1 cellular context compared by ENCODE assay signal in genomic region chr1:161045749-161046573, GRCh38.
A peak's percentile ranks its signal among the peaks of the same experiment; 100 is the strongest.
TF ChIP-seq lines count a peak whose summit lies in the region.

Gene USF1 (minus strand): TSS chr1:161045977. CDS start chr1:161043275, 2,702 bp downstream.

TF ChIP-seq in HepG2, 621 proteins besides CTCF, POLR2A, EP300 and RAD21 (continued from another document and continues in another):
- TF ChIP-seq ZMYM2 (CRISPR knock-in tag; IDR thresholded peaks at IDR 0.05), result 0 out of 2 replicates have a peak, but pooled peaks have one; percentile 22
- TF ChIP-seq, protein P1, sequence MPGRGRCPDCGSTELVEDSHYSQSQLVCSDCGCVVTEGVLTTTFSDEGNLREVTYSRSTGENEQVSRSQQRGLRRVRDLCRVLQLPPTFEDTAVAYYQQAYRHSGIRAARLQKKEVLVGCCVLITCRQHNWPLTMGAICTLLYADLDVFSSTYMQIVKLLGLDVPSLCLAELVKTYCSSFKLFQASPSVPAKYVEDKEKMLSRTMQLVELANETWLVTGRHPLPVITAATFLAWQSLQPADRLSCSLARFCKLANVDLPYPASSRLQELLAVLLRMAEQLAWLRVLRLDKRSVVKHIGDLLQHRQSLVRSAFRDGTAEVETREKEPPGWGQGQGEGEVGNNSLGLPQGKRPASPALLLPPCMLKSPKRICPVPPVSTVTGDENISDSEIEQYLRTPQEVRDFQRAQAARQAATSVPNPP (CRISPR knock-in tag; IDR thresholded peaks at IDR 0.05), result no peak
- TF ChIP-seq ZBTB25 (CRISPR knock-in tag; IDR thresholded peaks at IDR 0.05), result peak; percentile 71; the same call in 1 of the 2 replicates
- TF ChIP-seq KDM6A (CRISPR knock-in tag; IDR thresholded peaks at IDR 0.05; ENCODE audit: low read depth), result no peak
- TF ChIP-seq ZNF329 (CRISPR knock-in tag; IDR thresholded peaks at IDR 0.05; ENCODE audit: low read depth), result peak; percentile 49; the same call in 1 of the 2 replicates
- TF ChIP-seq POLR2AphosphoS2 (IDR thresholded peaks at IDR 0.05; ENCODE audit: low read depth, low read length), result 0 out of 2 replicates have a peak, but pooled peaks have one; percentile 46
- TF ChIP-seq ZC3H4 (CRISPR knock-in tag; IDR thresholded peaks at IDR 0.05; ENCODE audit: borderline replicate concordance), result no peak
- TF ChIP-seq ISL2 (CRISPR knock-in tag; IDR thresholded peaks at IDR 0.05), result no peak
- TF ChIP-seq FOXJ3 (CRISPR knock-in tag; IDR thresholded peaks at IDR 0.05; ENCODE audit: borderline replicate concordance), result no peak
- no peak for TF ChIP-seq IRX3 (CRISPR knock-in tag; IDR thresholded peaks at IDR 0.05; ENCODE audit: borderline replicate concordance, low read depth)
- no peak for TF ChIP-seq TRAFD1 (CRISPR knock-in tag; IDR thresholded peaks at IDR 0.05; ENCODE audit: borderline replicate concordance)
- no peak for TF ChIP-seq HNRNPK (IDR thresholded peaks at IDR 0.05; ENCODE audit: low read depth, low read length, poor library complexity, severe bottlenecking)
- no peak for TF ChIP-seq ZNF784 (CRISPR knock-in tag; IDR thresholded peaks at IDR 0.05; ENCODE audit: borderline replicate concordance)
- no peak for TF ChIP-seq ZNF18 (CRISPR knock-in tag; IDR thresholded peaks at IDR 0.05; ENCODE audit: insufficient replicate concordance)
- no peak for TF ChIP-seq MATR3 (CRISPR knock-in tag; IDR thresholded peaks at IDR 0.05)
- TF ChIP-seq NRL (CRISPR knock-in tag; IDR thresholded peaks at IDR 0.05; ENCODE audit: borderline replicate concordance), result no peak
- TF ChIP-seq RARA (CRISPR knock-in tag; IDR thresholded peaks at IDR 0.05), result no peak
- TF ChIP-seq, protein P2, sequence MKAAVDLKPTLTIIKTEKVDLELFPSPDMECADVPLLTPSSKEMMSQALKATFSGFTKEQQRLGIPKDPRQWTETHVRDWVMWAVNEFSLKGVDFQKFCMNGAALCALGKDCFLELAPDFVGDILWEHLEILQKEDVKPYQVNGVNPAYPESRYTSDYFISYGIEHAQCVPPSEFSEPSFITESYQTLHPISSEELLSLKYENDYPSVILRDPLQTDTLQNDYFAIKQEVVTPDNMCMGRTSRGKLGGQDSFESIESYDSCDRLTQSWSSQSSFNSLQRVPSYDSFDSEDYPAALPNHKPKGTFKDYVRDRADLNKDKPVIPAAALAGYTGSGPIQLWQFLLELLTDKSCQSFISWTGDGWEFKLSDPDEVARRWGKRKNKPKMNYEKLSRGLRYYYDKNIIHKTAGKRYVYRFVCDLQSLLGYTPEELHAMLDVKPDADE (CRISPR knock-in tag; IDR thresholded peaks at IDR 0.05), result no peak
- TF ChIP-seq MTF2 (CRISPR knock-in tag; IDR thresholded peaks at IDR 0.05; ENCODE audit: borderline replicate concordance), result peak; percentile 72; the same call in 1 of the 2 replicates
- no peak for TF ChIP-seq ZFYVE20 (CRISPR knock-in tag; IDR thresholded peaks at IDR 0.05; ENCODE audit: borderline replicate concordance, low read depth)
- no peak for TF ChIP-seq ZFP36L2 (CRISPR knock-in tag; IDR thresholded peaks at IDR 0.05)
- TF ChIP-seq, protein P3, sequence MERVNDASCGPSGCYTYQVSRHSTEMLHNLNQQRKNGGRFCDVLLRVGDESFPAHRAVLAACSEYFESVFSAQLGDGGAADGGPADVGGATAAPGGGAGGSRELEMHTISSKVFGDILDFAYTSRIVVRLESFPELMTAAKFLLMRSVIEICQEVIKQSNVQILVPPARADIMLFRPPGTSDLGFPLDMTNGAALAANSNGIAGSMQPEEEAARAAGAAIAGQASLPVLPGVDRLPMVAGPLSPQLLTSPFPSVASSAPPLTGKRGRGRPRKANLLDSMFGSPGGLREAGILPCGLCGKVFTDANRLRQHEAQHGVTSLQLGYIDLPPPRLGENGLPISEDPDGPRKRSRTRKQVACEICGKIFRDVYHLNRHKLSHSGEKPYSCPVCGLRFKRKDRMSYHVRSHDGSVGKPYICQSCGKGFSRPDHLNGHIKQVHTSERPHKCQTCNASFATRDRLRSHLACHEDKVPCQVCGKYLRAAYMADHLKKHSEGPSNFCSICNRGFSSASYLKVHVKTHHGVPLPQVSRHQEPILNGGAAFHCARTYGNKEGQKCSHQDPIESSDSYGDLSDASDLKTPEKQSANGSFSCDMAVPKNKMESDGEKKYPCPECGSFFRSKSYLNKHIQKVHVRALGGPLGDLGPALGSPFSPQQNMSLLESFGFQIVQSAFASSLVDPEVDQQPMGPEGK (CRISPR knock-in tag; IDR thresholded peaks at IDR 0.05), result no peak
- TF ChIP-seq ATF1 (CRISPR knock-in tag; IDR thresholded peaks at IDR 0.05), result peak; percentile 76
- TF ChIP-seq, protein P4, sequence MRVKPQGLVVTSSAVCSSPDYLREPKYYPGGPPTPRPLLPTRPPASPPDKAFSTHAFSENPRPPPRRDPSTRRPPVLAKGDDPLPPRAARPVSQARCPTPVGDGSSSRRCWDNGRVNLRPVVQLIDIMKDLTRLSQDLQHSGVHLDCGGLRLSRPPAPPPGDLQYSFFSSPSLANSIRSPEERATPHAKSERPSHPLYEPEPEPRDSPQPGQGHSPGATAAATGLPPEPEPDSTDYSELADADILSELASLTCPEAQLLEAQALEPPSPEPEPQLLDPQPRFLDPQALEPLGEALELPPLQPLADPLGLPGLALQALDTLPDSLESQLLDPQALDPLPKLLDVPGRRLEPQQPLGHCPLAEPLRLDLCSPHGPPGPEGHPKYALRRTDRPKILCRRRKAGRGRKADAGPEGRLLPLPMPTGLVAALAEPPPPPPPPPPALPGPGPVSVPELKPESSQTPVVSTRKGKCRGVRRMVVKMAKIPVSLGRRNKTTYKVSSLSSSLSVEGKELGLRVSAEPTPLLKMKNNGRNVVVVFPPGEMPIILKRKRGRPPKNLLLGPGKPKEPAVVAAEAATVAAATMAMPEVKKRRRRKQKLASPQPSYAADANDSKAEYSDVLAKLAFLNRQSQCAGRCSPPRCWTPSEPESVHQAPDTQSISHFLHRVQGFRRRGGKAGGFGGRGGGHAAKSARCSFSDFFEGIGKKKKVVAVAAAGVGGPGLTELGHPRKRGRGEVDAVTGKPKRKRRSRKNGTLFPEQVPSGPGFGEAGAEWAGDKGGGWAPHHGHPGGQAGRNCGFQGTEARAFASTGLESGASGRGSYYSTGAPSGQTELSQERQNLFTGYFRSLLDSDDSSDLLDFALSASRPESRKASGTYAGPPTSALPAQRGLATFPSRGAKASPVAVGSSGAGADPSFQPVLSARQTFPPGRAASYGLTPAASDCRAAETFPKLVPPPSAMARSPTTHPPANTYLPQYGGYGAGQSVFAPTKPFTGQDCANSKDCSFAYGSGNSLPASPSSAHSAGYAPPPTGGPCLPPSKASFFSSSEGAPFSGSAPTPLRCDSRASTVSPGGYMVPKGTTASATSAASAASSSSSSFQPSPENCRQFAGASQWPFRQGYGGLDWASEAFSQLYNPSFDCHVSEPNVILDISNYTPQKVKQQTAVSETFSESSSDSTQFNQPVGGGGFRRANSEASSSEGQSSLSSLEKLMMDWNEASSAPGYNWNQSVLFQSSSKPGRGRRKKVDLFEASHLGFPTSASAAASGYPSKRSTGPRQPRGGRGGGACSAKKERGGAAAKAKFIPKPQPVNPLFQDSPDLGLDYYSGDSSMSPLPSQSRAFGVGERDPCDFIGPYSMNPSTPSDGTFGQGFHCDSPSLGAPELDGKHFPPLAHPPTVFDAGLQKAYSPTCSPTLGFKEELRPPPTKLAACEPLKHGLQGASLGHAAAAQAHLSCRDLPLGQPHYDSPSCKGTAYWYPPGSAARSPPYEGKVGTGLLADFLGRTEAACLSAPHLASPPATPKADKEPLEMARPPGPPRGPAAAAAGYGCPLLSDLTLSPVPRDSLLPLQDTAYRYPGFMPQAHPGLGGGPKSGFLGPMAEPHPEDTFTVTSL (CRISPR knock-in tag; IDR thresholded peaks at IDR 0.05; ENCODE audit: borderline replicate concordance), result no peak
- TF ChIP-seq ARNT2 (CRISPR knock-in tag; IDR thresholded peaks at IDR 0.05; ENCODE audit: low read depth), result peak; percentile 57; the same call in 1 of the 2 replicates
- no peak for TF ChIP-seq TP53 (CRISPR knock-in tag; conservative IDR thresholded peaks at IDR 0.05)
- no peak for TF ChIP-seq HES4 (CRISPR knock-in tag; IDR thresholded peaks at IDR 0.05; ENCODE audit: borderline replicate concordance)
- TF ChIP-seq STAG1 (CRISPR knock-in tag; IDR thresholded peaks at IDR 0.05), result no peak
- TF ChIP-seq CHD2 (IDR thresholded peaks at IDR 0.05; ENCODE audit: low read depth, low read length), result 0 out of 2 replicates have a peak, but pooled peaks have one; percentile 5
- 0 out of 2 replicates have a peak, but pooled peaks have one; percentile 2 for TF ChIP-seq CEBPG (CRISPR knock-in tag; IDR thresholded peaks at IDR 0.05)
- TF ChIP-seq, protein P5, sequence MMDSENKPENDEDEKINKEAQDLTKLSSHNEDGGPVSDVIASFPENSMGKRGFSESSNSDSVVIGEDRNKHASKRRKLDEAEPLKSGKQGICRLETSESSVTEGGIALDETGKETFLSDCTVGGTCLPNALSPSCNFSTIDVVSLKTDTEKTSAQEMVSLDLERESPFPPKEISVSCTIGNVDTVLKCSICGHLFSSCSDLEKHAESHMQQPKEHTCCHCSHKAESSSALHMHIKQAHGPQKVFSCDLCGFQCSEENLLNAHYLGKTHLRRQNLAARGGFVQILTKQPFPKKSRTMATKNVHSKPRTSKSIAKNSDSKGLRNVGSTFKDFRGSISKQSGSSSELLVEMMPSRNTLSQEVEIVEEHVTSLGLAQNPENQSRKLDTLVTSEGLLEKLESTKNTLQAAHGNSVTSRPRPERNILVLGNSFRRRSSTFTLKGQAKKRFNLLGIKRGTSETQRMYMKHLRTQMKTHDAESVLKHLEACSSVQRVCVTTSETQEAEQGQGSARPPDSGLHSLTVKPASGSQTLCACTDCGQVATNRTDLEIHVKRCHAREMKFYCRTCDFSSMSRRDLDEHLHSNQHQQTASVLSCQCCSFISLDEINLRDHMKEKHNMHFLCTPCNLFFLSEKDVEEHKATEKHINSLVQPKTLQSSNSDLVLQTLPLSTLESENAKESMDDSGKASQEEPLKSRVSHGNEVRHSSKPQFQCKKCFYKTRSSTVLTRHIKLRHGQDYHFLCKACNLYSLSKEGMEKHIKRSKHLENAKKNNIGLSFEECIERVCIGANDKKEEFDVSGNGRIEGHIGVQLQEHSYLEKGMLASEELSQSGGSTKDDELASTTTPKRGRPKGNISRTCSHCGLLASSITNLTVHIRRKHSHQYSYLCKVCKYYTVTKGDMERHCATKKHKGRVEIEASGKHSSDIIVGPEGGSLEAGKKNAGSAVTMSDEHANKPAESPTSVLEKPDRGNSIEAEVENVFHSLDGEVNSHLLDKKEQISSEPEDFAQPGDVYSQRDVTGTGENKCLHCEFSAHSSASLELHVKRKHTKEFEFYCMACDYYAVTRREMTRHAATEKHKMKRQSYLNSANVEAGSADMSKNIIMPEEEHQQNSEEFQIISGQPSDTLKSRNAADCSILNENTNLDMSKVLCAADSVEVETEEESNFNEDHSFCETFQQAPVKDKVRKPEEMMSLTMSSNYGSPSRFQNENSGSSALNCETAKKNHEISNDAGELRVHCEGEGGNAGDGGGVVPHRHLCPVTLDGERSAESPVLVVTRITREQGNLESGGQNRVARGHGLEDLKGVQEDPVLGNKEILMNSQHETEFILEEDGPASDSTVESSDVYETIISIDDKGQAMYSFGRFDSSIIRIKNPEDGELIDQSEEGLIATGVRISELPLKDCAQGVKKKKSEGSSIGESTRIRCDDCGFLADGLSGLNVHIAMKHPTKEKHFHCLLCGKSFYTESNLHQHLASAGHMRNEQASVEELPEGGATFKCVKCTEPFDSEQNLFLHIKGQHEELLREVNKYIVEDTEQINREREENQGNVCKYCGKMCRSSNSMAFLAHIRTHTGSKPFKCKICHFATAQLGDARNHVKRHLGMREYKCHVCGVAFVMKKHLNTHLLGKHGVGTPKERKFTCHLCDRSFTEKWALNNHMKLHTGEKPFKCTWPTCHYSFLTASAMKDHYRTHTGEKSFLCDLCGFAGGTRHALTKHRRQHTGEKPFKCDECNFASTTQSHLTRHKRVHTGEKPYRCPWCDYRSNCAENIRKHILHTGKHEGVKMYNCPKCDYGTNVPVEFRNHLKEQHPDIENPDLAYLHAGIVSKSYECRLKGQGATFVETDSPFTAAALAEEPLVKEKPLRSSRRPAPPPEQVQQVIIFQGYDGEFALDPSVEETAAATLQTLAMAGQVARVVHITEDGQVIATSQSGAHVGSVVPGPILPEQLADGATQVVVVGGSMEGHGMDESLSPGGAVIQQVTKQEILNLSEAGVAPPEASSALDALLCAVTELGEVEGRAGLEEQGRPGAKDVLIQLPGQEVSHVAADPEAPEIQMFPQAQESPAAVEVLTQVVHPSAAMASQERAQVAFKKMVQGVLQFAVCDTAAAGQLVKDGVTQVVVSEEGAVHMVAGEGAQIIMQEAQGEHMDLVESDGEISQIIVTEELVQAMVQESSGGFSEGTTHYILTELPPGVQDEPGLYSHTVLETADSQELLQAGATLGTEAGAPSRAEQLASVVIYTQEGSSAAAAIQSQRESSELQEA (CRISPR knock-in tag; IDR thresholded peaks at IDR 0.05; ENCODE audit: not compliant biosample characterization), result no peak
